Comparison of ENCODE assay signal across 15 cellular contexts in the genomic region with DNA sequence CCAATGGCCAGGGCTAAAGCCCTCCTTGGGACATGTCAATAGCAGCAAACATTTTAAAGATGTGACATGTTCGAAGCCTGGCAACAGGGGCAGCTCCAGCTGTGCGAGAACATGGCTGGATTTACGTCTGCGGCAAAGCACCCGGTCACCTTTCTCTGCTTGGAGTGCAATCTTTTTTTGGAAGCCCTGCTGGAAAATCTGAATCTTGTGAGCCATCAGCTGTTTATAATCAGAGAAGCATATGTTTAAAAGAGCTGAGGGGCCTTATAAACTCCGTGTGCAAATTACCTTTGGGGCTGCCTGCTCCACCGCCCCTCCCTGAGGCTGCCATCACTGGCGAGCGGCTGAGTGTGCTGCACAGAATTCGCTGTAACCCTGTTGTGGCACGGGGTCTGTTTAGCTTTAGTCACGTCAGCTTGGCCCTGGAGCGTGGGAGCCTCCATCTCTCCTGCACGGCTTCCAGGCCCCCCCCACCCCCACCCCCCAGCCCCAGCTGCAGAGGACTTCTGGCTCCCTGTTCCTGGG. TPM values are rescaled to one million over a fixed set of nuclear protein-coding genes. Genes with fewer than 3 reads are reported as not detected.
A peak's percentile ranks its signal among the peaks of the same experiment; 100 is the strongest.
DNase-seq lines count a peak whose midpoint lies in the region; ATAC-seq, FAIRE-seq and TF ChIP-seq lines count a peak whose summit lies in the region.
"Had no signal": no experiment of that assay in that cellular context is flagged by ENCODE, and none has a peak within 500 bp of the region (broad histone marks: within the 10 kb centered on the region; RNA-seq: fewer than 3 reads in every experiment).

No MANE protein-coding gene starts in this region.

- H3K27me3 ChIP-seq in BE2C (no peaks in the 10 kb centered on the region), esophagus squamous epithelium (no peaks in the 10 kb centered on the region), gastrocnemius medialis (no peaks in the 10 kb centered on the region)
- H3K27me3 ChIP-seq: adrenal gland had no signal

- no peak for FAIRE-seq in HTR-8/SVneo (lab: Jason Lieb, UNC)
- FAIRE-seq: colon, GM12891 had no signal

- TF ChIP-seq CTCF in BE2C (IDR thresholded peaks at IDR 0.05; ENCODE audit: low read depth, low read length): no peak
- no peak for TF ChIP-seq CTCF in esophagus squamous epithelium (IDR thresholded peaks at IDR 0.05)
- no peak for TF ChIP-seq CTCF in gastrocnemius medialis (IDR thresholded peaks at IDR 0.05 in 4 of 5, conservative IDR thresholded peaks at IDR 0.05 in 1 of 5)

- H3K27ac ChIP-seq in esophagus squamous epithelium: peak overlapping the region in 3 of 4 donors; percentile 51 to 61 (median 52)
- H3K27ac ChIP-seq in gastrocnemius medialis: peak overlapping the region in 3 of 4 donors; percentile 46 to 53 (median 46)

- H3K36me3 ChIP-seq in BE2C (no peaks in the 10 kb centered on the region), esophagus squamous epithelium (no peaks in the 10 kb centered on the region), gastrocnemius medialis (no peaks in the 10 kb centered on the region)

- H3K4me1 ChIP-seq in BE2C (peaks cover 3% of the 10 kb centered on the region), esophagus squamous epithelium (peaks cover 0 to 19% (median 5%) of the 10 kb centered on the region in 3 donors), gastrocnemius medialis (peaks cover 2 to 11% of the 10 kb centered on the region in 2 donors)

- in situ Hi-C loops in gastrocnemius medialis (cut with MboI; ENCODE audit: low sequenced_read_pairs in 4 of 4): no loop called here

- DNase-seq in BE2C (peak; percentile 25), esophagus squamous epithelium (lab: John Stamatoyannopoulos, UW) (no peak), left kidney (ENCODE audit: low read depth, low spot score) (peak; percentile 54), gastrocnemius medialis (no peak), NCI-H82 treated with DMSO at 0.1 percent for 48 hours (lab: John Stamatoyannopoulos, UW; ENCODE audit: unreplicated experiment) (no peak), HTR-8/SVneo (ENCODE audit: insufficient read length, low spot score) (no peak)
- no peak for DNase-seq in stimulated activated naive CD8-positive, alpha-beta T cell treated with anti-CD3 and anti-CD28 coated beads, Interleukin-15, Interleukin-2, amounts not matched to agents 100 U/mL and 50 U/mL, for 24 hours
- DNase-seq: activated CD4-positive, alpha-beta memory T cell treated with anti-CD3 and anti-CD28 coated beads, Interleukin-2, amount 10 ng/mL, durations not matched to agents 7 days and 5 days; adrenal gland; NCI-H1930; NCI-H524; PC-3 had no signal

- H3K4me3 ChIP-seq in BE2C (ENCODE audit: low read depth, low read length): no peak overlapping the region
- H3K4me3 ChIP-seq in esophagus squamous epithelium: peak overlapping the region in 1 of 4 donors; percentile 12
- peak overlapping the region in 3 of 4 donors; percentile 2 to 53 (median 23) for H3K4me3 ChIP-seq in gastrocnemius medialis
- H3K4me3 ChIP-seq: adrenal gland had no signal

- ATAC-seq in gastrocnemius medialis: peak in 1 of 2 donors; percentile 32
- no peak for ATAC-seq in HG03442 (IDR thresholded peaks at IDR 0.05; ENCODE audit: unreplicated experiment)
- ATAC-seq in stimulated activated naive CD8-positive, alpha-beta T cell treated with anti-CD3 and anti-CD28 coated beads, Interleukin-15, Interleukin-2, amounts not matched to agents 100 U/mL and 50 U/mL, for 24 hours: no peak
- ATAC-seq: PC-3 had no signal

- intact Hi-C loops in esophagus squamous epithelium (cut with DNase I) (no loop called here), gastrocnemius medialis (cut with DNase I; ENCODE audit: low total_unique reads) (no loop called here)

- TF ChIP-seq POLR2A in esophagus squamous epithelium (IDR thresholded peaks at IDR 0.05) (no peak), gastrocnemius medialis (IDR thresholded peaks at IDR 0.05) (no peak)

- H3K9me3 ChIP-seq in BE2C: no peaks in the 10 kb centered on the region
- H3K9me3 ChIP-seq in esophagus squamous epithelium: peaks cover 0 to 5% (median 0%) of the 10 kb centered on the region in 3 donors
- peaks cover 0 to 4% (median 0%) of the 10 kb centered on the region in 3 donors for H3K9me3 ChIP-seq in gastrocnemius medialis
- H3K9me3 ChIP-seq: adrenal gland had no signal

- 73 to 79% methylated on average over 12 to 14 of the region's 14 CpGs for WGBS in esophagus squamous epithelium, 2 donors

RNA-seq across cellular contexts. Expression of gene KCNQ1OT1, which starts 9.0 kb away (rescaled TPM):
- polyA plus RNA-seq in BE2C (2012; ENCODE audit: insufficient read depth, insufficient read length, low read depth): 0.43 TPM
- total RNA-seq in esophagus squamous epithelium: 1 to 10 TPM in 2 of 4 donors, under 1 TPM in 2; 0.21 to 1.9 (median 1.2) TPM
- total RNA-seq in gastrocnemius medialis: under 1 TPM; 0.16 to 0.61 (median 0.30) TPM

Comparison
In these comparisons a context has a peak if more than half of its experiments do, and no peak if none do; other contexts are left out.
1. DNase-seq: peak in BE2C (single experiment) and left kidney (single experiment); none in esophagus squamous epithelium (single experiment), gastrocnemius medialis (0 of 2), stimulated activated naive CD8-positive, alpha-beta T cell treated with anti-CD3 and anti-CD28 coated beads, Interleukin-15, Interleukin-2, amounts not matched to agents 100 U/mL and 50 U/mL, for 24 hours (single experiment), NCI-H82 treated with DMSO at 0.1 percent for 48 hours (single experiment) and HTR-8/SVneo (single experiment).